3 cellular contexts compared by ENCODE assay signal in genomic region chr6:137231156-137231555, GRCh38.
TF ChIP-seq lines count a peak whose summit lies in the region.

No MANE protein-coding gene starts in this region.

TF ChIP-seq in A549, 52 proteins besides CTCF, POLR2A, EP300 and RAD21 (continues in another document):
- TF ChIP-seq BCL3 (IDR thresholded peaks at IDR 0.05), result no peak
- no peak for TF ChIP-seq KDM5A (IDR thresholded peaks at IDR 0.05)
- TF ChIP-seq CHD2 (IDR thresholded peaks at IDR 0.05; ENCODE audit: low read length, partially characterized antibody), result no peak
- TF ChIP-seq ZSCAN20 (CRISPR knock-in tag; IDR thresholded peaks at IDR 0.05), result no peak
- TF ChIP-seq USF2 (IDR thresholded peaks at IDR 0.05), result no peak
- no peak for TF ChIP-seq REST (IDR thresholded peaks at IDR 0.05)
- no peak for TF ChIP-seq PBX3 (IDR thresholded peaks at IDR 0.05)
- TF ChIP-seq PHF8 (IDR thresholded peaks at IDR 0.05; ENCODE audit: borderline replicate concordance, low read depth), result no peak
- no peak for TF ChIP-seq GATA3 (IDR thresholded peaks at IDR 0.05; ENCODE audit: borderline replicate concordance)
- TF ChIP-seq CEBPB (IDR thresholded peaks at IDR 0.05), result no peak
- TF ChIP-seq CBX2 (IDR thresholded peaks at IDR 0.05; ENCODE audit: borderline replicate concordance, low read depth), result no peak
- no peak for TF ChIP-seq ZC3H11A (IDR thresholded peaks at IDR 0.05)

TF ChIP-seq in GM23338, 12 proteins besides CTCF, POLR2A, EP300 and RAD21 (continues in another document):
- no peak for TF ChIP-seq ZNF462 (CRISPR knock-in tag; IDR thresholded peaks at IDR 0.05)
- no peak for TF ChIP-seq ZNF114 (CRISPR knock-in tag; IDR thresholded peaks at IDR 0.05)
- TF ChIP-seq POLR2AphosphoS5 (IDR thresholded peaks at IDR 0.05; ENCODE audit: low read depth), result no peak
- TF ChIP-seq JUNB (IDR thresholded peaks at IDR 0.05; ENCODE audit: unreplicated experiment), result no peak
- no peak for TF ChIP-seq EZH2 (IDR thresholded peaks at IDR 0.05; ENCODE audit: low read depth, unreplicated experiment)
- no peak for TF ChIP-seq REST (IDR thresholded peaks at IDR 0.05; ENCODE audit: unreplicated experiment)
- no peak for TF ChIP-seq CREB1 (CRISPR knock-in tag; IDR thresholded peaks at IDR 0.05; ENCODE audit: low read depth)
- TF ChIP-seq STAT1 (IDR thresholded peaks at IDR 0.05; ENCODE audit: unreplicated experiment), result no peak
- TF ChIP-seq ETS1 (IDR thresholded peaks at IDR 0.05), result no peak

TF ChIP-seq in K562, 482 proteins besides CTCF, POLR2A, EP300 and RAD21:
- TF ChIP-seq ZNF347 (CRISPR knock-in tag; IDR thresholded peaks at IDR 0.05; ENCODE audit: low read depth) (no peak), ASH1L (IDR thresholded peaks at IDR 0.05; ENCODE audit: borderline replicate concordance, low read depth, partially characterized antibody) (no peak), SRF (CRISPR knock-in tag; IDR thresholded peaks at IDR 0.05) (no peak), RBM15 (IDR thresholded peaks at IDR 0.05; ENCODE audit: insufficient read depth, low read length) (no peak), NBN (IDR thresholded peaks at IDR 0.05; ENCODE audit: low read depth) (no peak), HMGXB4 (CRISPR knock-in tag; IDR thresholded peaks at IDR 0.05) (no peak), ZFP36 (IDR thresholded peaks at IDR 0.05; ENCODE audit: low read depth, low read length, partially characterized antibody) (no peak), RFX1 (IDR thresholded peaks at IDR 0.05) (no peak), PML (IDR thresholded peaks at IDR 0.05; ENCODE audit: low read length) (no peak), MCM5 (IDR thresholded peaks at IDR 0.05; ENCODE audit: low read depth) (no peak), GATA2 (CRISPR knock-in tag; IDR thresholded peaks at IDR 0.05) (no peak), PREB (CRISPR knock-in tag; IDR thresholded peaks at IDR 0.05) (no peak), SAP30 (IDR thresholded peaks at IDR 0.05; ENCODE audit: borderline replicate concordance, insufficient read depth, low read depth, low read length, poor library complexity, severe bottlenecking) (no peak), BRD4 (IDR thresholded peaks at IDR 0.05) (no peak), ELF4 (CRISPR knock-in tag; IDR thresholded peaks at IDR 0.05) (no peak), ZSCAN29 (IDR thresholded peaks at IDR 0.05) (no peak), CTBP1 (IDR thresholded peaks at IDR 0.05; ENCODE audit: borderline replicate concordance) (no peak)
